29 cellular contexts compared by ENCODE assay signal in genomic region chr14:97206948-97207347, GRCh38.
"Had no signal": no experiment of that assay in that cellular context is flagged by ENCODE, and none has a peak within 500 bp of the region (broad histone marks: within the 10 kb centered on the region; RNA-seq: fewer than 3 reads in every experiment).

No MANE protein-coding gene starts in this region.

- FAIRE-seq: astrocyte, endometrium, endothelial cell of umbilical vein had no signal

- H3K4me3 ChIP-seq: colonic mucosa, gastrocnemius medialis, heart right ventricle had no signal

- H3K27ac ChIP-seq: brain microvascular endothelial cell, colonic mucosa, epithelial cell of prostate, foreskin keratinocyte, gastrocnemius medialis, heart right ventricle, WERI-Rb-1 had no signal

- H3K9me3 ChIP-seq: colonic mucosa, gastrocnemius medialis had no signal

- DNase-seq: activated B cell treated with CpG ODN at 0.5 μM for 24 hours; activated CD4-positive, alpha-beta T cell treated with anti-CD3 and anti-CD28 coated beads for 48 hours; activated CD4-positive, alpha-beta T cell treated with anti-CD3 and anti-CD28 coated beads, Interleukin-2, amount 50 U/mL, for 1 hour; activated CD4-positive, alpha-beta T cell treated with anti-CD3 and anti-CD28 coated beads, Interleukin-2, amount 50 U/mL, for 48 hours; activated CD8-positive, alpha-beta memory T cell treated with anti-CD3 and anti-CD28 coated beads for 24 hours; activated CD8-positive, alpha-beta T cell treated with anti-CD3 and anti-CD28 coated beads for 36 hours; activated effector memory CD4-positive, alpha-beta T cell treated with Interleukin-2 at 50 U/mL for 16 hours; activated gamma-delta T cell treated with Interleukin-2 at 50 U/mL for 16 hours; activated naive CD4-positive, alpha-beta T cell treated with anti-CD3 and anti-CD28 coated beads, Interleukin-2, amount 50 U/mL, for 16 hours; activated naive CD4-positive, alpha-beta T cell treated with Interleukin-2 at 50 U/mL for 16 hours; activated T-cell treated with anti-CD3 and anti-CD28 coated beads, Interleukin-2, amount 50 U/mL, for 4 hours; amniotic stem cell; brain microvascular endothelial cell; central memory CD4-positive, alpha-beta T cell; cerebellar nuclear complex; colonic mucosa; effector CD8-positive, alpha-beta T cell; foreskin keratinocyte; gastrocnemius medialis; glutamatergic neuron; heart right ventricle; T-helper 1 cell; T-helper 17 cell; T1000; WERI-Rb-1 had no signal

- H3K36me3 ChIP-seq: brain microvascular endothelial cell, colonic mucosa, gastrocnemius medialis, heart right ventricle, WERI-Rb-1 had no signal

- H3K4me1 ChIP-seq: colonic mucosa, foreskin keratinocyte, gastrocnemius medialis, heart right ventricle had no signal

- H3K27me3 ChIP-seq: brain microvascular endothelial cell, colonic mucosa, gastrocnemius medialis had no signal
